Comparison of ENCODE assay signal across 8 cellular contexts in genomic region chr6:12014027-12014872, GRCh38. TPM values are rescaled to one million over a fixed set of nuclear protein-coding genes. Genes with fewer than 3 reads are reported as not detected.
DNase-seq lines count a peak whose midpoint lies in the region; ATAC-seq and TF ChIP-seq lines count a peak whose summit lies in the region.

No MANE protein-coding gene starts in this region.

- peaks cover 14 to 29% of the 10 kb centered on the region in 2 donors for H3K4me1 ChIP-seq in thoracic aorta (ENCODE audit: control insufficient read depth in 1 of 2, low read depth in 2 of 2)

- no peaks in the 10 kb centered on the region for H3K36me3 ChIP-seq in thoracic aorta

- H3K4me3 Mint-ChIP-seq in activated T-cell treated with anti-CD3 and anti-CD28 coated beads, Interleukin-2, amount 50 U/mL, for 4 hours: peak overlapping the region; percentile 94
- peak overlapping the region; percentile 96 for H3K4me3 Mint-ChIP-seq in activated CD8-positive, alpha-beta T cell treated with anti-CD3 and anti-CD28 coated beads for 36 hours

- CTCF ChIA-PET in activated CD8-positive, alpha-beta T cell treated with anti-CD3 and anti-CD28 coated beads for 36 hours (lab: Charles Lee): interaction anchor here (0.6 to 2.0 kb wide), 7 partner anchors 10 to 359 kb away, joined by 3 to 10 read pairs (median 3); no protein-coding TSS in a partner anchor

- intact Hi-C loops in activated CD8-positive, alpha-beta T cell treated with anti-CD3 and anti-CD28 coated beads for 36 hours (cut with micrococcal nuclease): loop anchor here (5.0 kb wide), 2 partner anchors 38 to 302 kb away; no protein-coding TSS in a partner anchor

- no peaks in the 10 kb centered on the region for H3K27me3 ChIP-seq in thoracic aorta (replicated peaks; ENCODE audit: insufficient read depth)

- H3K36me3 Mint-ChIP-seq in activated T-cell treated with anti-CD3 and anti-CD28 coated beads, Interleukin-2, amount 50 U/mL, for 4 hours (ENCODE audit: insufficient read depth): peaks cover 30% of the 10 kb centered on the region
- H3K36me3 Mint-ChIP-seq in activated CD8-positive, alpha-beta T cell treated with anti-CD3 and anti-CD28 coated beads for 36 hours (ENCODE audit: low read depth): peaks cover 63% of the 10 kb centered on the region

- no peak overlapping the region for H3K27ac Mint-ChIP-seq in activated CD8-positive, alpha-beta T cell treated with anti-CD3 and anti-CD28 coated beads for 36 hours

- H3K4me3 ChIP-seq in thoracic aorta: peak overlapping the region; percentile 80

- TF ChIP-seq CTCF in activated CD8-positive, alpha-beta T cell treated with anti-CD3 and anti-CD28 coated beads for 36 hours (IDR thresholded peaks at IDR 0.05): no peak
- TF ChIP-seq CTCF in thoracic aorta (IDR thresholded peaks at IDR 0.05): no peak

- no peak for ATAC-seq in activated T-cell treated with anti-CD3 and anti-CD28 coated beads, Interleukin-2, amount 50 U/mL, for 4 hours
- no peak for ATAC-seq in activated CD8-positive, alpha-beta T cell treated with anti-CD3 and anti-CD28 coated beads for 36 hours
- ATAC-seq in thoracic aorta (ENCODE audit: insufficient number of reproducible peaks, low FRiP score, low read depth) (no peak), GM21619 (IDR thresholded peaks at IDR 0.05; ENCODE audit: unreplicated experiment) (no peak)

- no peaks in the 10 kb centered on the region for H3K9me3 ChIP-seq in thoracic aorta

- POLR2A ChIA-PET in activated CD8-positive, alpha-beta T cell treated with anti-CD3 and anti-CD28 coated beads for 36 hours (lab: Charles Lee): interaction anchor here (0.7 to 2.7 kb wide), 13 partner anchors 8 to 302 kb away, joined by 3 to 7 read pairs (median 3); no protein-coding TSS in a partner anchor

- no peaks in the 10 kb centered on the region for H3K27me3 Mint-ChIP-seq in activated T-cell treated with anti-CD3 and anti-CD28 coated beads, Interleukin-2, amount 50 U/mL, for 4 hours (ENCODE audit: low read depth)
- no peaks in the 10 kb centered on the region for H3K27me3 Mint-ChIP-seq in activated CD8-positive, alpha-beta T cell treated with anti-CD3 and anti-CD28 coated beads for 36 hours

- H3K27ac ChIP-seq in thoracic aorta: peak overlapping the region; percentile 6 to 73

- H3K4me1 Mint-ChIP-seq in activated T-cell treated with anti-CD3 and anti-CD28 coated beads, Interleukin-2, amount 50 U/mL, for 4 hours (ENCODE audit: low read depth): peaks cover 54% of the 10 kb centered on the region
- H3K4me1 Mint-ChIP-seq in activated CD8-positive, alpha-beta T cell treated with anti-CD3 and anti-CD28 coated beads for 36 hours (ENCODE audit: low read depth): peaks cover 53% of the 10 kb centered on the region

- H3K9me3 Mint-ChIP-seq in activated T-cell treated with anti-CD3 and anti-CD28 coated beads, Interleukin-2, amount 50 U/mL, for 4 hours: peaks cover 5% of the 10 kb centered on the region
- H3K9me3 Mint-ChIP-seq in activated CD8-positive, alpha-beta T cell treated with anti-CD3 and anti-CD28 coated beads for 36 hours: peaks cover 15% of the 10 kb centered on the region

- DNase-seq in activated T-cell treated with anti-CD3 and anti-CD28 coated beads, Interleukin-2, amount 50 U/mL, for 4 hours: no peak
- DNase-seq in activated T-cell treated with anti-CD3 and anti-CD28 coated beads, Interleukin-2, amount 50 U/mL, for 1 hour: no peak
- DNase-seq in activated CD8-positive, alpha-beta T cell treated with anti-CD3 and anti-CD28 coated beads for 36 hours: no peak
- DNase-seq in glomerular visceral epithelial cell (ENCODE audit: extremely low spot score) (peak; percentile 36), thoracic aorta (ENCODE audit: low spot score) (no peak), DMS79 treated with DMSO at 0.1 percent for 48 hours (lab: John Stamatoyannopoulos, UW) (no peak), AML-193 (lab: John Stamatoyannopoulos, UW) (no peak)

RNA-seq across cellular contexts. Expression of gene HIVEP1, which starts 2.1 kb away (rescaled TPM):
- total RNA-seq in activated T-cell treated with anti-CD3 and anti-CD28 coated beads, Interleukin-2, amount 50 U/mL, for 4 hours: 10 to 100 TPM; 24.2 to 26.1 (median 25.8) TPM
- 10 to 100 TPM; 38.5 to 41.3 TPM for total RNA-seq in activated CD8-positive, alpha-beta T cell treated with anti-CD3 and anti-CD28 coated beads for 36 hours
- total RNA-seq in thoracic aorta: 10 to 100 TPM; 22.3 to 34.4 TPM
